Comparison of ENCODE assay signal across 12 cellular contexts in the genomic region with DNA sequence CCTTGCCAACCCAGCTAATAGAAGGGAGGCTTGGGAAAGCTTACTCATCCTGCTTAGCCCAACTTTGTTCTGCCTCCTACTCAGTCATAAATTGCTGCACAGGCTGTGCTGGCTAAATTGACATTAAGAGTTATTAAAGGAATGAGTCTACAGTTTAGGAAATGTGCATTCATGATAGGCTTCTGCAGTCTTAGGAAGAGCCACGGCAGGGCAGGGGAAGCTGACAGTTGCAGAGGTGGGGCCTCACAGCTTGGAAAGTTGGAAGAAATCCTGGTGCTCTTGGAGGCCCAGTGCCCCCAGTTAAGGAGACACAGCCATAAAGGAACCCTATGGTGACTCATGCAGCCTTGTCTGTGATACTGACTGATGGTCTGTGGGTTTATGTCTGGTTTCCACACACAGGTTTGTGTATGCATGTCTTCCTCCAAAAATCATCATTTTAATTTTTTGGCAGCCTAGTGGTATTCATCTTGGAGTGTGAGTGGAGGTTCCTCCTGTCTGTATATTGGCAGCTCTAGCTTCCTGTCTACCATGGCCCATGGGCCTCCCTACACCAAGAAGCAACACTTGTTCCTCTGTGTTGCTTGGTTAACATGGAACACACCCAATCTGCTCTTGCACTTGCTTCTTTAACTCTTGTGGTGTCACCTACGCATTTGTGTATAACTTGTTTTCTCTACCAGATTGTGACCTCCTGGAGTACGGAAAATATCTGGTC.
DNase-seq lines count a peak whose midpoint lies in the region; TF ChIP-seq lines count a peak whose summit lies in the region.
"Had no signal": no experiment of that assay in that cellular context is flagged by ENCODE, and none has a peak within 500 bp of the region (broad histone marks: within the 10 kb centered on the region; RNA-seq: fewer than 3 reads in every experiment).

No MANE protein-coding gene starts in this region.

- H3K9me3 ChIP-seq in SK-N-MC (ENCODE audit: low read depth, low read length) = no peaks in the 10 kb centered on the region

- H3K4me3 ChIP-seq in SK-N-MC (peak overlapping the region; percentile 23; the same call in 1 of the 2 replicates), foreskin fibroblast (ENCODE audit: low read depth in 1 of 2, low read length in 2 of 2) (no peak overlapping the region)

- H3K9ac ChIP-seq in SK-N-MC (ENCODE audit: insufficient read length) = no peak overlapping the region

- no peaks in the 10 kb centered on the region for H3K36me3 ChIP-seq in SK-N-MC (ENCODE audit: insufficient read depth, low read length)

- DNase-seq in SIG-M5 treated with dmso at 0.1 percent for 504 hours (lab: John Stamatoyannopoulos, UW; ENCODE audit: unreplicated experiment) (peak; percentile 41), SIG-M5 (lab: John Stamatoyannopoulos, UW) (no peak), SK-N-MC (ENCODE audit: low read depth, low spot score) (no peak), foreskin fibroblast (peak; percentile 18 to 38), superior temporal gyrus (ENCODE audit: extremely low spot score) (peak; percentile 47), NCI-H1092 (lab: John Stamatoyannopoulos, UW) (no peak), globus pallidus (ENCODE audit: low spot score) (no peak)
- no peak for DNase-seq in stimulated activated CD4-positive, alpha-beta T cell treated with anti-CD3 and anti-CD28 coated beads, Interleukin-12 subunit alpha, Interleukin-12 subunit beta, amount 100 ng/mL, for 4 hours
- DNase-seq: ACHN; dermis blood vessel endothelial cell; kidney; stimulated activated CD8-positive, alpha-beta memory T cell treated with anti-CD3 and anti-CD28 coated beads, Interleukin-4, amount 100 ng/mL, for 48 hours had no signal

- TF ChIP-seq CTCF in foreskin fibroblast (IDR thresholded peaks at IDR 0.05; ENCODE audit: low read depth, low read length) = no peak

- H3K27ac ChIP-seq in SK-N-MC = peak overlapping the region; percentile 40; the same call in 1 of the 2 replicates

Comparison
In these comparisons a context has a peak if more than half of its experiments do, and no peak if none do; other contexts are left out.
1. DNase-seq: peak in SIG-M5 treated with dmso at 0.1 percent for 504 hours (single experiment), foreskin fibroblast (2 of 2) and superior temporal gyrus (single experiment); none in SIG-M5 (single experiment), SK-N-MC (single experiment), NCI-H1092 (single experiment), stimulated activated CD4-positive, alpha-beta T cell treated with anti-CD3 and anti-CD28 coated beads, Interleukin-12 subunit alpha, Interleukin-12 subunit beta, amount 100 ng/mL, for 4 hours (single experiment) and globus pallidus (single experiment).